18 cellular contexts compared by ENCODE assay signal in the genomic region with DNA sequence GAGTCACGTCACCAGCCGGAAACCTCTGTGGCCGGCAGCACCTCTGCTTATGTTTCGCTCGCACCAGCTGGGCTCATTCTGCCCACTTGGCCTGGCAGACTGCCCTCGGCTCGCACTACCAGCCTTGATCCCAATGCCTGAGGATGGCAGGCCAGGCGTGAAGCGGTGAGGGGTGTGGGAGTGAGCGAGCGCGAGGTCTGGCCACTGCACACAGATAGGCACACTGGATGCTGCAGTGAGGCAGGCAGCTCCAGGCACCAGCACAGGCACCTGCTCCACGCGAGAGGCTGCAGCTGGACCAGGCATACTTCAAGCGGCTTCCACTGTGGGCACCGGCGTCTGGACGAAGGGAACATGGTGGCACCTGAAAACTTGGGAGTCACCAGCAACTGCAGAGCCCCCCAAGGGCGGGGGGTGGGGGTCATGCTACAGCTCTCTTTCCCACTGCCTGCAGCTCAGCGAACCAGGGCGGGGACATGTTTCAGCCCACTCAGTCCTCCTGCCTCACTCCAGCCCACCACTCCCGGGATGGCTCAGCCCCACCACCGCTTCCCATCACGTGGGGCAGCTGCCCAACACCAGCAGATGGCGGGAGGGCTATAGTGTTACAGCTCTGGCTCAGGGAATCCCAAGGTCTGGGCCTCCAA. TPM values are rescaled to one million over a fixed set of nuclear protein-coding genes. Genes with fewer than 3 reads are reported as not detected.
A peak's percentile ranks its signal among the peaks of the same experiment; 100 is the strongest.
DNase-seq lines count a peak whose midpoint lies in the region; TF ChIP-seq lines count a peak whose summit lies in the region.
"Had no signal": no experiment of that assay in that cellular context is flagged by ENCODE, and none has a peak within 500 bp of the region (broad histone marks: within the 10 kb centered on the region; RNA-seq: fewer than 3 reads in every experiment).

No MANE protein-coding gene starts in this region.

- H3K36me3 Mint-ChIP-seq in endodermal cell (ENCODE audit: low read depth) = no peaks in the 10 kb centered on the region

- H3K27me3 ChIP-seq in endodermal cell (ENCODE audit: control insufficient read depth, insufficient read depth, low read length, poor library complexity, severe bottlenecking) = no peaks in the 10 kb centered on the region
- no peaks in the 10 kb centered on the region for H3K27me3 ChIP-seq in trophoblast cell (ENCODE audit: insufficient read depth, low read length)
- H3K27me3 ChIP-seq: ovary, suprapubic skin had no signal

- no peak overlapping the region for H3K4me2 ChIP-seq in trophoblast cell (ENCODE audit: low read length)
- H3K4me2 ChIP-seq: smooth muscle cell had no signal

- peaks cover 3% of the 10 kb centered on the region for H3K4me1 ChIP-seq in endodermal cell (ENCODE audit: control insufficient read depth, insufficient read depth, low read length)
- H3K4me1 ChIP-seq in trophoblast cell (ENCODE audit: control insufficient read depth in 1 of 2, insufficient read depth in 2 of 2, low read length in 2 of 2) = no peaks in the 10 kb centered on the region

- H3K4ac ChIP-seq in trophoblast cell (ENCODE audit: low read depth, low read length) = no peak overlapping the region

- H3K36me3 ChIP-seq in endodermal cell (ENCODE audit: control insufficient read depth, insufficient read depth, low read length) = no peaks in the 10 kb centered on the region
- no peaks in the 10 kb centered on the region for H3K36me3 ChIP-seq in trophoblast cell (ENCODE audit: control insufficient read depth in 1 of 2, insufficient read depth in 2 of 2, low read length in 2 of 2)
- H3K36me3 ChIP-seq: ovary, suprapubic skin had no signal

- peak; percentile 25 for DNase-seq in H4 (ENCODE audit: low spot score)
- DNase-seq in NCI-H1092 treated with DMSO at 0.1 percent for 48 hours (lab: John Stamatoyannopoulos, UW) = peak; percentile 27
- DNase-seq in endodermal cell = peak; percentile 59
- DNase-seq in posterior vena cava (ENCODE audit: low spot score) = peak; percentile 68
- DNase-seq in SW480 (ENCODE audit: low spot score) = no peak
- no peak for DNase-seq in GM13977 (ENCODE audit: low spot score)
- no peak for DNase-seq in trophoblast cell
- DNase-seq: activated CD4-positive, alpha-beta T cell treated with anti-CD3 and anti-CD28 coated beads for 4 hours; activated CD8-positive, alpha-beta memory T cell treated with anti-CD3 and anti-CD28 coated beads, Interleukin-2, amount 50 U/mL, for 4 hours; AML-193; effector memory CD4-positive, alpha-beta T cell; hypothalamus; KBM-7; left colon; NCI-H1105 treated with DMSO at 0.1 percent for 48 hours had no signal

- no peak overlapping the region for H2AK5ac ChIP-seq in trophoblast cell (ENCODE audit: low read length)

- peaks cover under 1% of the 10 kb centered on the region for H3K79me2 ChIP-seq in trophoblast cell (ENCODE audit: control insufficient read depth, insufficient read depth, low read length, poor library complexity)

- H4K8ac ChIP-seq in trophoblast cell (ENCODE audit: low read depth, low read length) = no peak overlapping the region

- H4K12ac ChIP-seq in trophoblast cell (ENCODE audit: low read depth, low read length) = no peak overlapping the region

- no peak overlapping the region for H2BK120ac ChIP-seq in trophoblast cell (ENCODE audit: insufficient read depth, low read length, poor library complexity)

- H3K4me3 ChIP-seq in endodermal cell (ENCODE audit: low read length) (no peak overlapping the region), trophoblast cell (ENCODE audit: low read depth, low read length) (no peak overlapping the region)
- H3K4me3 ChIP-seq: ovary, smooth muscle cell, suprapubic skin had no signal

- H3K4me1 Mint-ChIP-seq in endodermal cell = peaks cover 5% of the 10 kb centered on the region

- no peak overlapping the region for H2BK5ac ChIP-seq in trophoblast cell (ENCODE audit: low read depth, low read length, poor library complexity)

- H3K4me3 Mint-ChIP-seq in endodermal cell = no peak overlapping the region

- H3K27me3 Mint-ChIP-seq in endodermal cell (ENCODE audit: insufficient read depth) = no peaks in the 10 kb centered on the region

- H3K23ac ChIP-seq in trophoblast cell (ENCODE audit: low read length) = no peak overlapping the region

- H2AFZ ChIP-seq in trophoblast cell (ENCODE audit: insufficient read depth, low read length, poor library complexity) = no peak overlapping the region

- H3K27ac ChIP-seq in endodermal cell (ENCODE audit: low read depth, low read length) (no peak overlapping the region), trophoblast cell (ENCODE audit: low read depth, low read length) (no peak overlapping the region)
- H3K27ac ChIP-seq: ovary, suprapubic skin had no signal

- in situ Hi-C loops in GM13977 (cut with MboI; ENCODE audit: low pct_unique_long_range_greater_than_20kb, low sequenced_read_pairs, unreplicated experiment) = loop anchor here (10.0 kb wide), 1 partner anchor 212 kb away; no protein-coding TSS in a partner anchor

- no peak overlapping the region for H3K14ac ChIP-seq in trophoblast cell (ENCODE audit: low read length)

- WGBS in endodermal cell (ENCODE audit: insufficient coverage in 1 of 2, insufficient read length in 1 of 2), 2 experiments = 92 to 94% methylated on average over 16 to 25 of the region's 25 CpGs
- no CpG with 5 or more reads among the region's 25 CpGs for WGBS in trophoblast cell (ENCODE audit: extremely low coverage, insufficient coverage, insufficient read length)

- no peak for TF ChIP-seq CTCF in endodermal cell (conservative IDR thresholded peaks at IDR 0.05)
- no peak for TF ChIP-seq CTCF in GM13977 (IDR thresholded peaks at IDR 0.05; ENCODE audit: extremely low read depth, insufficient read depth, missing control alignments)

- H3K9ac ChIP-seq in endodermal cell (ENCODE audit: extremely low read depth, low read length, poor library complexity, severe bottlenecking) (no peak overlapping the region), trophoblast cell (ENCODE audit: low read length) (no peak overlapping the region)

- no peak overlapping the region for H2BK12ac ChIP-seq in trophoblast cell (ENCODE audit: low read length)

- H3K9me3 ChIP-seq in endodermal cell (ENCODE audit: control insufficient read depth, low read length) (no peaks in the 10 kb centered on the region), trophoblast cell (ENCODE audit: insufficient read depth, low read depth, low read length) (no peaks in the 10 kb centered on the region)
- H3K9me3 ChIP-seq: ovary, suprapubic skin had no signal

- H3K18ac ChIP-seq in trophoblast cell (ENCODE audit: low read length) = no peak overlapping the region

- intact Hi-C loops in posterior vena cava (cut with DNase I) = loop anchor here in 1 of 2 donors (10.0 kb wide), 1 partner anchor 202 kb away; no protein-coding TSS in a partner anchor

- no peak overlapping the region for H3K27ac Mint-ChIP-seq in endodermal cell

- H3K9me3 Mint-ChIP-seq in endodermal cell = no peaks in the 10 kb centered on the region

- no peak overlapping the region for H4K91ac ChIP-seq in trophoblast cell (ENCODE audit: low read depth, low read length)

- H3K79me1 ChIP-seq in trophoblast cell (ENCODE audit: low read length) = peaks cover under 1% of the 10 kb centered on the region

RNA-seq across cellular contexts. Expression of a gene that starts 5.4 kb away (rescaled TPM):
- total RNA-seq in H4 (2014; rRNA removed; shearing (Covaris generic)) = 15.0 and 33.3 TPM in 2 replicates
- total RNA-seq in endodermal cell (100 to 1,000 TPM; 129 to 152 TPM), posterior vena cava (10 to 100 TPM; 57.7 to 63.6 TPM)
- polyA plus RNA-seq in endodermal cell (2013, experiment 1 of 2) = 112 TPM
- 99.8 TPM for polyA plus RNA-seq in endodermal cell (2013, experiment 2 of 2)
- 57.9 and 66.0 TPM in 2 replicates for polyA plus RNA-seq in trophoblast cell (2013)

Comparison
In these comparisons a context has a peak if more than half of its experiments do, and no peak if none do; other contexts are left out.
1. DNase-seq: peak in H4 (single experiment), NCI-H1092 treated with DMSO at 0.1 percent for 48 hours (single experiment), endodermal cell (single experiment) and posterior vena cava (single experiment); none in SW480 (single experiment), GM13977 (single experiment) and trophoblast cell (0 of 2).